ENCODE assay signal across 3 cellular contexts in the genomic region with DNA sequence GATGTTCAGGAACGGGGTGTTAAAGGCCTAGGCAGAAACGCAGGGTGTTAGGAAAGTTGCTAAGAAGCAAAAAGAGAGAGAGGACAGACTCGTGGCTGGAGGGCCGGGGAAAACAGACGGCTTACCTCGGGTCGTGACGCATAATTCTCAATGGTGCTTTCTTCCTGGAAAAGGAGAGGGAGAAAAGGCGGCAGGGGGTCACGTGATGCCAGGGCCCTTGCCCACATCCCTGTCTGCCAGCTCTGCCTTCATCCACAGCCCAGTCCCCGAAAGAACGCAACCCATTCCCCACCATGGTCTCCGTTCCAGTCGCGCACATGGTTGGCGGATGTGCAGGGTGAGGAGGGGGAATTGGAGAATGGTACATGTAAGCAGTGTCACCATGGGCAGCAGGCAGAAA.
TF ChIP-seq lines count a peak whose summit lies in the region.

No MANE protein-coding gene starts in this region.

TF ChIP-seq in SK-N-SH, 30 proteins besides CTCF, POLR2A, EP300 and RAD21:
- no peak for TF ChIP-seq MXI1 (IDR thresholded peaks at IDR 0.05; ENCODE audit: low read depth, low read length)
- TF ChIP-seq, protein P1, sequence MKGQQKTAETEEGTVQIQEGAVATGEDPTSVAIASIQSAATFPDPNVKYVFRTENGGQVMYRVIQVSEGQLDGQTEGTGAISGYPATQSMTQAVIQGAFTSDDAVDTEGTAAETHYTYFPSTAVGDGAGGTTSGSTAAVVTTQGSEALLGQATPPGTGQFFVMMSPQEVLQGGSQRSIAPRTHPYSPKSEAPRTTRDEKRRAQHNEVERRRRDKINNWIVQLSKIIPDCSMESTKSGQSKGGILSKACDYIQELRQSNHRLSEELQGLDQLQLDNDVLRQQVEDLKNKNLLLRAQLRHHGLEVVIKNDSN (IDR thresholded peaks at IDR 0.05; ENCODE audit: borderline replicate concordance, low read depth): peak; percentile 23; the same call in 1 of the 2 replicates
- TF ChIP-seq NRF1 (IDR thresholded peaks at IDR 0.05; ENCODE audit: low read depth, low read length): no peak
- TF ChIP-seq JUND (IDR thresholded peaks at IDR 0.05): no peak
TF ChIP-seq in SK-N-SH: peak in this region for 1.

TF ChIP-seq in SK-N-SH treated with all-trans-retinoic acid at 6 μM for 48 hours, 23 proteins besides CTCF, POLR2A, EP300 and RAD21:
- TF ChIP-seq PPARA (CRISPR knock-in tag; IDR thresholded peaks at IDR 0.05; ENCODE audit: borderline replicate concordance) (no peak), TCF4 (CRISPR knock-in tag; IDR thresholded peaks at IDR 0.05; ENCODE audit: borderline replicate concordance) (no peak), ZC3H10 (CRISPR knock-in tag; IDR thresholded peaks at IDR 0.05) (no peak), ZNF70 (CRISPR knock-in tag; IDR thresholded peaks at IDR 0.05) (no peak), BACH2 (CRISPR knock-in tag; IDR thresholded peaks at IDR 0.05; ENCODE audit: borderline replicate concordance) (no peak), ZFP3 (CRISPR knock-in tag; IDR thresholded peaks at IDR 0.05) (no peak), ARNTL (CRISPR knock-in tag; IDR thresholded peaks at IDR 0.05; ENCODE audit: borderline replicate concordance, low read depth) (no peak), CSDC2 (CRISPR knock-in tag; IDR thresholded peaks at IDR 0.05) (no peak), SNAI2 (CRISPR knock-in tag; IDR thresholded peaks at IDR 0.05) (no peak)
- TF ChIP-seq, protein P2, sequence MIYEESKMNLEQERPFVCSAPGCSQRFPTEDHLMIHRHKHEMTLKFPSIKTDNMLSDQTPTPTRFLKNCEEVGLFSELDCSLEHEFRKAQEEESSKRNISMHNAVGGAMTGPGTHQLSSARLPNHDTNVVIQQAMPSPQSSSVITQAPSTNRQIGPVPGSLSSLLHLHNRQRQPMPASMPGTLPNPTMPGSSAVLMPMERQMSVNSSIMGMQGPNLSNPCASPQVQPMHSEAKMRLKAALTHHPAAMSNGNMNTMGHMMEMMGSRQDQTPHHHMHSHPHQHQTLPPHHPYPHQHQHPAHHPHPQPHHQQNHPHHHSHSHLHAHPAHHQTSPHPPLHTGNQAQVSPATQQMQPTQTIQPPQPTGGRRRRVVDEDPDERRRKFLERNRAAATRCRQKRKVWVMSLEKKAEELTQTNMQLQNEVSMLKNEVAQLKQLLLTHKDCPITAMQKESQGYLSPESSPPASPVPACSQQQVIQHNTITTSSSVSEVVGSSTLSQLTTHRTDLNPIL (CRISPR knock-in tag; IDR thresholded peaks at IDR 0.05; ENCODE audit: low read depth): no peak
- TF ChIP-seq, protein P3, sequence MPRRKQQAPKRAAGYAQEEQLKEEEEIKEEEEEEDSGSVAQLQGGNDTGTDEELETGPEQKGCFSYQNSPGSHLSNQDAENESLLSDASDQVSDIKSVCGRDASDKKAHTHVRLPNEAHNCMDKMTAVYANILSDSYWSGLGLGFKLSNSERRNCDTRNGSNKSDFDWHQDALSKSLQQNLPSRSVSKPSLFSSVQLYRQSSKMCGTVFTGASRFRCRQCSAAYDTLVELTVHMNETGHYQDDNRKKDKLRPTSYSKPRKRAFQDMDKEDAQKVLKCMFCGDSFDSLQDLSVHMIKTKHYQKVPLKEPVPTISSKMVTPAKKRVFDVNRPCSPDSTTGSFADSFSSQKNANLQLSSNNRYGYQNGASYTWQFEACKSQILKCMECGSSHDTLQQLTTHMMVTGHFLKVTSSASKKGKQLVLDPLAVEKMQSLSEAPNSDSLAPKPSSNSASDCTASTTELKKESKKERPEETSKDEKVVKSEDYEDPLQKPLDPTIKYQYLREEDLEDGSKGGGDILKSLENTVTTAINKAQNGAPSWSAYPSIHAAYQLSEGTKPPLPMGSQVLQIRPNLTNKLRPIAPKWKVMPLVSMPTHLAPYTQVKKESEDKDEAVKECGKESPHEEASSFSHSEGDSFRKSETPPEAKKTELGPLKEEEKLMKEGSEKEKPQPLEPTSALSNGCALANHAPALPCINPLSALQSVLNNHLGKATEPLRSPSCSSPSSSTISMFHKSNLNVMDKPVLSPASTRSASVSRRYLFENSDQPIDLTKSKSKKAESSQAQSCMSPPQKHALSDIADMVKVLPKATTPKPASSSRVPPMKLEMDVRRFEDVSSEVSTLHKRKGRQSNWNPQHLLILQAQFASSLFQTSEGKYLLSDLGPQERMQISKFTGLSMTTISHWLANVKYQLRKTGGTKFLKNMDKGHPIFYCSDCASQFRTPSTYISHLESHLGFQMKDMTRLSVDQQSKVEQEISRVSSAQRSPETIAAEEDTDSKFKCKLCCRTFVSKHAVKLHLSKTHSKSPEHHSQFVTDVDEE (CRISPR knock-in tag; IDR thresholded peaks at IDR 0.05): no peak

TF ChIP-seq in WTC11, 78 proteins besides CTCF, POLR2A, EP300 and RAD21:
- TF ChIP-seq TEAD1 (CRISPR knock-in tag; IDR thresholded peaks at IDR 0.05) (no peak), FOXK1 (CRISPR knock-in tag; IDR thresholded peaks at IDR 0.05) (no peak), ZNF396 (CRISPR knock-in tag; IDR thresholded peaks at IDR 0.05; ENCODE audit: borderline replicate concordance) (no peak)
- TF ChIP-seq, protein P4, sequence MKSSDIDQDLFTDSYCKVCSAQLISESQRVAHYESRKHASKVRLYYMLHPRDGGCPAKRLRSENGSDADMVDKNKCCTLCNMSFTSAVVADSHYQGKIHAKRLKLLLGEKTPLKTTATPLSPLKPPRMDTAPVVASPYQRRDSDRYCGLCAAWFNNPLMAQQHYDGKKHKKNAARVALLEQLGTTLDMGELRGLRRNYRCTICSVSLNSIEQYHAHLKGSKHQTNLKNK (CRISPR knock-in tag; IDR thresholded peaks at IDR 0.05): no peak
- TF ChIP-seq, protein P5, sequence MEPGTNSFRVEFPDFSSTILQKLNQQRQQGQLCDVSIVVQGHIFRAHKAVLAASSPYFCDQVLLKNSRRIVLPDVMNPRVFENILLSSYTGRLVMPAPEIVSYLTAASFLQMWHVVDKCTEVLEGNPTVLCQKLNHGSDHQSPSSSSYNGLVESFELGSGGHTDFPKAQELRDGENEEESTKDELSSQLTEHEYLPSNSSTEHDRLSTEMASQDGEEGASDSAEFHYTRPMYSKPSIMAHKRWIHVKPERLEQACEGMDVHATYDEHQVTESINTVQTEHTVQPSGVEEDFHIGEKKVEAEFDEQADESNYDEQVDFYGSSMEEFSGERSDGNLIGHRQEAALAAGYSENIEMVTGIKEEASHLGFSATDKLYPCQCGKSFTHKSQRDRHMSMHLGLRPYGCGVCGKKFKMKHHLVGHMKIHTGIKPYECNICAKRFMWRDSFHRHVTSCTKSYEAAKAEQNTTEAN (CRISPR knock-in tag; IDR thresholded peaks at IDR 0.05): no peak
- TF ChIP-seq, protein P6, sequence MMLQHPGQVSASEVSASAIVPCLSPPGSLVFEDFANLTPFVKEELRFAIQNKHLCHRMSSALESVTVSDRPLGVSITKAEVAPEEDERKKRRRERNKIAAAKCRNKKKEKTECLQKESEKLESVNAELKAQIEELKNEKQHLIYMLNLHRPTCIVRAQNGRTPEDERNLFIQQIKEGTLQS (CRISPR knock-in tag; conservative IDR thresholded peaks at IDR 0.05): no peak
- TF ChIP-seq, protein P7, sequence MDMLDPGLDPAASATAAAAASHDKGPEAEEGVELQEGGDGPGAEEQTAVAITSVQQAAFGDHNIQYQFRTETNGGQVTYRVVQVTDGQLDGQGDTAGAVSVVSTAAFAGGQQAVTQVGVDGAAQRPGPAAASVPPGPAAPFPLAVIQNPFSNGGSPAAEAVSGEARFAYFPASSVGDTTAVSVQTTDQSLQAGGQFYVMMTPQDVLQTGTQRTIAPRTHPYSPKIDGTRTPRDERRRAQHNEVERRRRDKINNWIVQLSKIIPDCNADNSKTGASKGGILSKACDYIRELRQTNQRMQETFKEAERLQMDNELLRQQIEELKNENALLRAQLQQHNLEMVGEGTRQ (CRISPR knock-in tag; IDR thresholded peaks at IDR 0.05): peak; percentile 20; the same call in 1 of the 2 replicates
- TF ChIP-seq, protein P8, sequence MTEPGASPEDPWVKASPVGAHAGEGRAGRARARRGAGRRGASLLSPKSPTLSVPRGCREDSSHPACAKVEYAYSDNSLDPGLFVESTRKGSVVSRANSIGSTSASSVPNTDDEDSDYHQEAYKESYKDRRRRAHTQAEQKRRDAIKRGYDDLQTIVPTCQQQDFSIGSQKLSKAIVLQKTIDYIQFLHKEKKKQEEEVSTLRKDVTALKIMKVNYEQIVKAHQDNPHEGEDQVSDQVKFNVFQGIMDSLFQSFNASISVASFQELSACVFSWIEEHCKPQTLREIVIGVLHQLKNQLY (CRISPR knock-in tag; IDR thresholded peaks at IDR 0.05): no peak
- TF ChIP-seq, protein P9, sequence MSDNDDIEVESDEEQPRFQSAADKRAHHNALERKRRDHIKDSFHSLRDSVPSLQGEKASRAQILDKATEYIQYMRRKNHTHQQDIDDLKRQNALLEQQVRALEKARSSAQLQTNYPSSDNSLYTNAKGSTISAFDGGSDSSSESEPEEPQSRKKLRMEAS (CRISPR knock-in tag; IDR thresholded peaks at IDR 0.05): no peak
